17 cellular contexts compared by ENCODE assay signal in the genomic region with DNA sequence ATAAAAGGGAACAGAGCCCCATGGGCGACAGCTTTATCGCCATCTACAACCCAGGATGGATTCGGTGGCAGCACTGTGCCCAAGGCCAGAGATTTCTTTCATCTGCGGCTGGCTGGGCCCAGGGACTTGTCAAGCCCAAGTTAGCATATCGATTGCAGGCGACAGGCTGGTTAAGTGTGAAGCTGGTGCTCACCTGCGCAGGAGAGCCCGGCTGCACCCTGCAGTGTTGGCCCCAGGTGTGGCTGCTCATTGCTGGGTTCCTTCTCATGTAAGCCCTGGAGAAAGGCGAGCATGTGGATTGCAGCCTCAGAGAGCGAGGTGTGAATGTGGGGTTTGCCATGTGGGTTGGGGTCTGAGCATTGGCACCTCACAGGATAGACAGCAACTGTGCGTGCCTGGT. TPM values are rescaled to one million over a fixed set of nuclear protein-coding genes. Genes with fewer than 3 reads are reported as not detected.
DNase-seq lines count a peak whose midpoint lies in the region; ATAC-seq and TF ChIP-seq lines count a peak whose summit lies in the region.
"Had no signal": no experiment of that assay in that cellular context is flagged by ENCODE, and none has a peak within 500 bp of the region (broad histone marks: within the 10 kb centered on the region; RNA-seq: fewer than 3 reads in every experiment).

No MANE protein-coding gene starts in this region.

- no peaks in the 10 kb centered on the region for H3K27me3 Mint-ChIP-seq in CD8-positive, alpha-beta T cell (ENCODE audit: low read depth)
- H3K27me3 Mint-ChIP-seq in activated T-helper 17 cell treated with anti-CD3 and anti-CD28 coated beads, Interleukin-2, amount 50 U/mL, for 72 hours = no peaks in the 10 kb centered on the region
- peaks cover 5% of the 10 kb centered on the region for H3K27me3 Mint-ChIP-seq in endothelial cell (ENCODE audit: unreplicated experiment)
- H3K27me3 Mint-ChIP-seq: CD4-positive, alpha-beta memory T cell; IgD-negative memory B cell had no signal

- no peaks in the 10 kb centered on the region for H3K9me3 ChIP-seq in CD8-positive, alpha-beta T cell (ENCODE audit: low read length)
- H3K9me3 ChIP-seq in adrenal gland (replicated peaks in 1 of 3) = no peaks in the 10 kb centered on the region
- H3K9me3 ChIP-seq: A549, BE2C had no signal

- H3K36me3 Mint-ChIP-seq in CD8-positive, alpha-beta T cell = peaks cover 11% of the 10 kb centered on the region
- peaks cover 30% of the 10 kb centered on the region for H3K36me3 Mint-ChIP-seq in activated T-helper 17 cell treated with anti-CD3 and anti-CD28 coated beads, Interleukin-2, amount 50 U/mL, for 72 hours (ENCODE audit: low read depth)
- H3K36me3 Mint-ChIP-seq in endothelial cell (ENCODE audit: low read depth, unreplicated experiment) = peaks cover 8% of the 10 kb centered on the region
- peaks cover 48% of the 10 kb centered on the region for H3K36me3 Mint-ChIP-seq in stimulated activated effector memory CD8-positive, alpha-beta T cell treated with anti-CD3 and anti-CD28 coated beads, Interleukin-12 subunit alpha, Interleukin-12 subunit beta, amount 100 ng/mL, for 72 hours
- H3K36me3 Mint-ChIP-seq: IgD-negative memory B cell had no signal

- H3K4me3 ChIP-seq in CD8-positive, alpha-beta T cell (ENCODE audit: low read depth, low read length) = peak overlapping the region; percentile 29
- no peak overlapping the region for H3K4me3 ChIP-seq in adrenal gland
- H3K4me3 ChIP-seq: A549, GM23248 had no signal

- WGBS in adrenal gland, 4 donors = 77 to 94% (median 81%) methylated on average over 11 of the region's 11 CpGs

- H3K4me1 Mint-ChIP-seq in CD8-positive, alpha-beta T cell (ENCODE audit: low read depth) = peaks cover 44% of the 10 kb centered on the region
- H3K4me1 Mint-ChIP-seq in activated T-helper 17 cell treated with anti-CD3 and anti-CD28 coated beads, Interleukin-2, amount 50 U/mL, for 72 hours = no peaks in the 10 kb centered on the region
- peaks cover 36% of the 10 kb centered on the region for H3K4me1 Mint-ChIP-seq in endothelial cell (ENCODE audit: unreplicated experiment)
- peaks cover 12% of the 10 kb centered on the region for H3K4me1 Mint-ChIP-seq in stimulated activated effector memory CD8-positive, alpha-beta T cell treated with anti-CD3 and anti-CD28 coated beads, Interleukin-12 subunit alpha, Interleukin-12 subunit beta, amount 100 ng/mL, for 72 hours

- H3K9me3 Mint-ChIP-seq in CD8-positive, alpha-beta T cell = no peaks in the 10 kb centered on the region
- H3K9me3 Mint-ChIP-seq in activated T-helper 17 cell treated with anti-CD3 and anti-CD28 coated beads, Interleukin-2, amount 50 U/mL, for 72 hours = no peaks in the 10 kb centered on the region
- H3K9me3 Mint-ChIP-seq in endothelial cell (ENCODE audit: unreplicated experiment) = no peaks in the 10 kb centered on the region
- H3K9me3 Mint-ChIP-seq in stimulated activated effector memory CD8-positive, alpha-beta T cell treated with anti-CD3 and anti-CD28 coated beads, Interleukin-12 subunit alpha, Interleukin-12 subunit beta, amount 100 ng/mL, for 72 hours = no peaks in the 10 kb centered on the region
- H3K9me3 Mint-ChIP-seq: CD4-positive, alpha-beta memory T cell; IgD-negative memory B cell had no signal

- intact Hi-C loops in CD8-positive, alpha-beta T cell (cut with DNase I, micrococcal nuclease) = no loop called here
- intact Hi-C loops in adrenal gland (cut with DNase I) = no loop called here

- H3K27ac ChIP-seq in CD8-positive, alpha-beta T cell (ENCODE audit: low read depth, low read length) = no peak overlapping the region
- no peak overlapping the region for H3K27ac ChIP-seq in adrenal gland
- H3K27ac ChIP-seq: A549, C4-2B, GM23248 had no signal

- H3K27me3 ChIP-seq in CD8-positive, alpha-beta T cell (ENCODE audit: insufficient read depth, low read length) = no peaks in the 10 kb centered on the region
- no peaks in the 10 kb centered on the region for H3K27me3 ChIP-seq in adrenal gland
- H3K27me3 ChIP-seq: BE2C had no signal

- H3K4me3 Mint-ChIP-seq in CD8-positive, alpha-beta T cell = peak overlapping the region; percentile 71
- no peak overlapping the region for H3K4me3 Mint-ChIP-seq in activated T-helper 17 cell treated with anti-CD3 and anti-CD28 coated beads, Interleukin-2, amount 50 U/mL, for 72 hours
- peak overlapping the region; percentile 37 for H3K4me3 Mint-ChIP-seq in endothelial cell (ENCODE audit: unreplicated experiment)
- no peak overlapping the region for H3K4me3 Mint-ChIP-seq in stimulated activated effector memory CD8-positive, alpha-beta T cell treated with anti-CD3 and anti-CD28 coated beads, Interleukin-12 subunit alpha, Interleukin-12 subunit beta, amount 100 ng/mL, for 72 hours
- H3K4me3 Mint-ChIP-seq: CD4-positive, alpha-beta memory T cell; IgD-negative memory B cell had no signal

- no peak for DNase-seq in CD8-positive, alpha-beta T cell
- DNase-seq in endothelial cell (ENCODE audit: low spot score) = no peak
- no peak for DNase-seq in stimulated activated effector memory CD8-positive, alpha-beta T cell treated with anti-CD3 and anti-CD28 coated beads, Interleukin-12 subunit alpha, Interleukin-12 subunit beta, amount 100 ng/mL, for 72 hours (ENCODE audit: low spot score in 2 of 2)
- no peak for DNase-seq in adrenal gland
- no peak for DNase-seq in DMS114 treated with DMSO at 0.1 percent for 48 hours (lab: John Stamatoyannopoulos, UW; ENCODE audit: unreplicated experiment)
- DNase-seq in NCI-H226 = no peak
- DNase-seq: BE2C; CD4-positive, alpha-beta memory T cell; COR-L47; DMS53; GF-D8; GM23248; H7 had no signal

- H3K27ac Mint-ChIP-seq in CD8-positive, alpha-beta T cell = no peak overlapping the region
- peak overlapping the region; percentile 74 for H3K27ac Mint-ChIP-seq in activated T-helper 17 cell treated with anti-CD3 and anti-CD28 coated beads, Interleukin-2, amount 50 U/mL, for 72 hours
- H3K27ac Mint-ChIP-seq in endothelial cell (ENCODE audit: unreplicated experiment) = no peak overlapping the region
- peak overlapping the region; percentile 61 for H3K27ac Mint-ChIP-seq in stimulated activated effector memory CD8-positive, alpha-beta T cell treated with anti-CD3 and anti-CD28 coated beads, Interleukin-12 subunit alpha, Interleukin-12 subunit beta, amount 100 ng/mL, for 72 hours

- peaks cover 2% of the 10 kb centered on the region for H3K36me3 ChIP-seq in CD8-positive, alpha-beta T cell (ENCODE audit: insufficient read depth, low read length)
- peaks cover 0 to 6% of the 10 kb centered on the region in 2 donors for H3K36me3 ChIP-seq in adrenal gland (replicated peaks in 1 of 2)
- H3K36me3 ChIP-seq: BE2C had no signal

- TF ChIP-seq CTCF in CD8-positive, alpha-beta T cell (IDR thresholded peaks at IDR 0.05) = no peak
- TF ChIP-seq CTCF in endothelial cell (IDR thresholded peaks at IDR 0.05; ENCODE audit: unreplicated experiment) = no peak
- no peak for TF ChIP-seq CTCF in adrenal gland (IDR thresholded peaks at IDR 0.05)

- no peak for TF ChIP-seq POLR2A in adrenal gland (IDR thresholded peaks at IDR 0.05)

- POLR2A ChIA-PET in CD8-positive, alpha-beta T cell (lab: Charles Lee) = no interaction called here

- peaks cover 40% of the 10 kb centered on the region for H3K4me1 ChIP-seq in CD8-positive, alpha-beta T cell (ENCODE audit: insufficient read depth, low read length)
- peaks cover 0 to 2% of the 10 kb centered on the region in 2 donors for H3K4me1 ChIP-seq in adrenal gland (replicated peaks in 1 of 2)
- H3K4me1 ChIP-seq: A549 had no signal

- CTCF ChIA-PET in CD8-positive, alpha-beta T cell (lab: Charles Lee) = interaction anchor here (0.6 to 1.3 kb wide), 2 partner anchors 19 to 1020 kb away, joined by 3 to 4 read pairs; no protein-coding TSS in a partner anchor

- ATAC-seq in CD8-positive, alpha-beta T cell = no peak
- ATAC-seq in activated T-helper 17 cell treated with anti-CD3 and anti-CD28 coated beads, Interleukin-2, amount 50 U/mL, for 72 hours (replicated peaks) = no peak
- no peak for ATAC-seq in stimulated activated effector memory CD8-positive, alpha-beta T cell treated with anti-CD3 and anti-CD28 coated beads, Interleukin-12 subunit alpha, Interleukin-12 subunit beta, amount 100 ng/mL, for 72 hours
- ATAC-seq: A549 had no signal

RNA-seq across cellular contexts. Expression of gene LRRC4, which starts 40.6 kb away (rescaled TPM):
- 1 to 10 TPM; 1.2 to 1.5 TPM for total RNA-seq in CD8-positive, alpha-beta T cell
- under 1 TPM in 1 of 2 donors, not detected in 1; 0.13 TPM for total RNA-seq in activated T-helper 17 cell treated with anti-CD3 and anti-CD28 coated beads, Interleukin-2, amount 50 U/mL, for 72 hours
- 297 TPM for total RNA-seq in endothelial cell (ENCODE audit: unreplicated experiment)
- 10 to 100 TPM in 5 of 8 donors, 1 to 10 TPM in 3; 3.6 to 23.7 (median 14.7) TPM for total RNA-seq in adrenal gland
- polyA plus RNA-seq in adrenal gland = 10 to 100 TPM in 1 of 3 donors, 1 to 10 TPM in 2; 2.2 to 14.5 (median 3.7) TPM
- total RNA-seq: CD4-positive, alpha-beta memory T cell had no signal
- polyA plus RNA-seq: A549; CD4-positive, alpha-beta memory T cell; IgD-negative memory B cell had no signal

Comparison
In these comparisons a context has a peak if more than half of its experiments do, and no peak if none do; other contexts are left out.
1. H3K27ac Mint-ChIP-seq: peak in activated T-helper 17 cell treated with anti-CD3 and anti-CD28 coated beads, Interleukin-2, amount 50 U/mL, for 72 hours (single experiment) and stimulated activated effector memory CD8-positive, alpha-beta T cell treated with anti-CD3 and anti-CD28 coated beads, Interleukin-12 subunit alpha, Interleukin-12 subunit beta, amount 100 ng/mL, for 72 hours (single experiment); none in CD8-positive, alpha-beta T cell (single experiment) and endothelial cell (single experiment).
2. H3K4me3 Mint-ChIP-seq: peak in CD8-positive, alpha-beta T cell (single experiment) and endothelial cell (single experiment); none in activated T-helper 17 cell treated with anti-CD3 and anti-CD28 coated beads, Interleukin-2, amount 50 U/mL, for 72 hours (single experiment) and stimulated activated effector memory CD8-positive, alpha-beta T cell treated with anti-CD3 and anti-CD28 coated beads, Interleukin-12 subunit alpha, Interleukin-12 subunit beta, amount 100 ng/mL, for 72 hours (single experiment).
3. RNA of gene LRRC4, which starts 40.6 kb away (total RNA-seq): 297 TPM in endothelial cell (single experiment); 3.6 to 23.7 TPM in adrenal gland, 1.2 to 1.5 TPM in CD8-positive, alpha-beta T cell and 0.13 TPM in activated T-helper 17 cell treated with anti-CD3 and anti-CD28 coated beads, Interleukin-2, amount 50 U/mL, for 72 hours; every median in the first group is over 10 times any median in the second.